7 cellular contexts compared by ENCODE assay signal in genomic region chr12:53441040-53441833, GRCh38. TPM values are rescaled to one million over a fixed set of nuclear protein-coding genes. Genes with fewer than 3 reads are reported as not detected.
A peak's percentile ranks its signal among the peaks of the same experiment; 100 is the strongest.
DNase-seq lines count a peak whose midpoint lies in the region; ATAC-seq and TF ChIP-seq lines count a peak whose summit lies in the region.

TSS of gene PRR13 (plus strand) at chr12:53441734. CDS start at chr12:53442715, 981 bp downstream.

- peak within 1 kb of the TSS; percentile 82 for H3K4me2 ChIP-seq in hepatocyte

- ATAC-seq in GM18508 (IDR thresholded peaks at IDR 0.05; ENCODE audit: insufficient read depth, unreplicated experiment) (peak; percentile 84), HG03025 (IDR thresholded peaks at IDR 0.05; ENCODE audit: low FRiP score, unreplicated experiment) (peak; percentile 89)

- H3K4me3 ChIP-seq in hepatocyte = peak within 1 kb of the TSS; percentile 43

- H3K27me3 ChIP-seq in hepatocyte = no peaks in the 10 kb centered on the region

- H4K20me1 ChIP-seq in hepatocyte (ENCODE audit: insufficient read depth, poor library complexity, severe bottlenecking) = no peaks in the 10 kb centered on the region

- DNase-seq in NCI-H2081 (lab: John Stamatoyannopoulos, UW) (peak; percentile 97 to 99), T1000 (lab: John Stamatoyannopoulos, UW) (peak; percentile 98), astrocyte of the hippocampus (ENCODE audit: low read depth, low spot score) (peak; percentile 99), hepatocyte (ENCODE audit: low spot score) (peak; percentile 100), retina (peak; percentile 91)

- H3K9me2 ChIP-seq in hepatocyte (replicated peaks; ENCODE audit: insufficient read depth) = no peaks in the 10 kb centered on the region

- H3K27ac ChIP-seq in hepatocyte = peak within 1 kb of the TSS; percentile 94

- H2AFZ ChIP-seq in hepatocyte = peak within 1 kb of the TSS; percentile 64

- no peaks in the 10 kb centered on the region for H3K36me3 ChIP-seq in hepatocyte (replicated peaks; ENCODE audit: insufficient read depth, low read depth)

- H3K4me1 ChIP-seq in hepatocyte (ENCODE audit: insufficient read depth) = peaks cover 11% of the 10 kb centered on the region

- no peak for TF ChIP-seq CTCF in hepatocyte (IDR thresholded peaks at IDR 0.05; ENCODE audit: poor library complexity)

- H3K79me2 ChIP-seq in hepatocyte = peaks cover 32% of the 10 kb centered on the region

- no peaks in the 10 kb centered on the region for H3K9me3 ChIP-seq in hepatocyte (ENCODE audit: low read depth)

- WGBS in hepatocyte (ENCODE audit: low lambda C conversion rate, missing lambda C conversion rate) = 2% methylated on average over 26 of the region's 31 CpGs

RNA-seq across cellular contexts. Expression of gene PRR13, which starts in this region (rescaled TPM):
- 135 and 150 TPM in 2 replicates for total RNA-seq in hepatocyte
- polyA plus RNA-seq in hepatocyte = 457 and 458 TPM in 2 replicates

Comparison
In these comparisons a context has a peak if more than half of its experiments do, and no peak if none do; other contexts are left out.
1. Peak in every context shown above with its lines: DNase-seq, ATAC-seq, H3K4me3 ChIP-seq and H3K27ac ChIP-seq.